ENCODE assay signal across 12 cellular contexts in genomic region chr18:58257461-58257860, GRCh38.
DNase-seq lines count a peak whose midpoint lies in the region; FAIRE-seq and TF ChIP-seq lines count a peak whose summit lies in the region.
"Had no signal": no experiment of that assay in that cellular context is flagged by ENCODE, and none has a peak within 500 bp of the region (broad histone marks: within the 10 kb centered on the region; RNA-seq: fewer than 3 reads in every experiment).

No MANE protein-coding gene starts in this region.

- no peak overlapping the region for H3K4me3 Mint-ChIP-seq in progenitor cell of endocrine pancreas (ENCODE audit: low read depth)
- H3K4me3 Mint-ChIP-seq: stimulated activated naive B cell treated with anti-CD40 and anti-IgM and Interleukin-4, amounts not matched to agents 10 μg/mL and 1 μg/mL and 100 μg/mL, for 72 hours had no signal

- H3K27ac Mint-ChIP-seq in progenitor cell of endocrine pancreas: peak overlapping the region; percentile 65
- H3K27ac Mint-ChIP-seq: stimulated activated naive B cell treated with anti-CD40 and anti-IgM and Interleukin-4, amounts not matched to agents 10 μg/mL and 1 μg/mL and 100 μg/mL, for 72 hours had no signal

- H3K27me3 Mint-ChIP-seq in progenitor cell of endocrine pancreas: no peaks in the 10 kb centered on the region
- H3K27me3 Mint-ChIP-seq: stimulated activated naive B cell treated with anti-CD40 and anti-IgM and Interleukin-4, amounts not matched to agents 10 μg/mL and 1 μg/mL and 100 μg/mL, for 72 hours had no signal

- no peaks in the 10 kb centered on the region for H3K9me3 Mint-ChIP-seq in progenitor cell of endocrine pancreas (ENCODE audit: low read depth)
- H3K9me3 Mint-ChIP-seq: stimulated activated naive B cell treated with anti-CD40 and anti-IgM and Interleukin-4, amounts not matched to agents 10 μg/mL and 1 μg/mL and 100 μg/mL, for 72 hours had no signal

- H3K36me3 Mint-ChIP-seq in progenitor cell of endocrine pancreas (ENCODE audit: insufficient read depth): peaks cover 20% of the 10 kb centered on the region

- no peak for FAIRE-seq in HTR-8/SVneo (lab: Jason Lieb, UNC)

- H3K4me1 Mint-ChIP-seq in progenitor cell of endocrine pancreas (ENCODE audit: low read depth): peaks cover 8% of the 10 kb centered on the region

- no peak for TF ChIP-seq CTCF in GM10266 (IDR thresholded peaks at IDR 0.05; ENCODE audit: control insufficient read depth, insufficient read depth, low read depth, missing control alignments)
- TF ChIP-seq CTCF in progenitor cell of endocrine pancreas (IDR thresholded peaks at IDR 0.05; ENCODE audit: unreplicated experiment): no peak

- DNase-seq in GM10266 (ENCODE audit: extremely low spot score) (peak; percentile 42), NAMALWA (ENCODE audit: low spot score) (peak; percentile 29), dedifferentiated amniotic fluid mesenchymal stem cell (ENCODE audit: extremely low spot score) (peak; percentile 47), progenitor cell of endocrine pancreas (ENCODE audit: low spot score, unreplicated experiment) (no peak), HTR-8/SVneo (ENCODE audit: insufficient read length, low spot score) (no peak), NCI-H1694 (lab: John Stamatoyannopoulos, UW) (no peak), SIG-M5 (lab: John Stamatoyannopoulos, UW) (no peak), SW 1271 (lab: John Stamatoyannopoulos, UW) (no peak)
- DNase-seq: activated CD4-positive, alpha-beta T cell treated with anti-CD3 and anti-CD28 coated beads, Interleukin-2, amount 50 U/mL, for 1 hour; left lung; spleen; stimulated activated naive B cell treated with anti-CD40 and anti-IgM and Interleukin-4, amounts not matched to agents 10 μg/mL and 1 μg/mL and 100 μg/mL, for 72 hours had no signal

Comparison
In these comparisons a context has a peak if more than half of its experiments do, and no peak if none do; other contexts are left out.
1. DNase-seq: peak in GM10266 (single experiment), NAMALWA (single experiment) and dedifferentiated amniotic fluid mesenchymal stem cell (single experiment); none in progenitor cell of endocrine pancreas (single experiment), HTR-8/SVneo (single experiment), NCI-H1694 (single experiment), SIG-M5 (single experiment) and SW 1271 (0 of 2).